In the genomic region with DNA sequence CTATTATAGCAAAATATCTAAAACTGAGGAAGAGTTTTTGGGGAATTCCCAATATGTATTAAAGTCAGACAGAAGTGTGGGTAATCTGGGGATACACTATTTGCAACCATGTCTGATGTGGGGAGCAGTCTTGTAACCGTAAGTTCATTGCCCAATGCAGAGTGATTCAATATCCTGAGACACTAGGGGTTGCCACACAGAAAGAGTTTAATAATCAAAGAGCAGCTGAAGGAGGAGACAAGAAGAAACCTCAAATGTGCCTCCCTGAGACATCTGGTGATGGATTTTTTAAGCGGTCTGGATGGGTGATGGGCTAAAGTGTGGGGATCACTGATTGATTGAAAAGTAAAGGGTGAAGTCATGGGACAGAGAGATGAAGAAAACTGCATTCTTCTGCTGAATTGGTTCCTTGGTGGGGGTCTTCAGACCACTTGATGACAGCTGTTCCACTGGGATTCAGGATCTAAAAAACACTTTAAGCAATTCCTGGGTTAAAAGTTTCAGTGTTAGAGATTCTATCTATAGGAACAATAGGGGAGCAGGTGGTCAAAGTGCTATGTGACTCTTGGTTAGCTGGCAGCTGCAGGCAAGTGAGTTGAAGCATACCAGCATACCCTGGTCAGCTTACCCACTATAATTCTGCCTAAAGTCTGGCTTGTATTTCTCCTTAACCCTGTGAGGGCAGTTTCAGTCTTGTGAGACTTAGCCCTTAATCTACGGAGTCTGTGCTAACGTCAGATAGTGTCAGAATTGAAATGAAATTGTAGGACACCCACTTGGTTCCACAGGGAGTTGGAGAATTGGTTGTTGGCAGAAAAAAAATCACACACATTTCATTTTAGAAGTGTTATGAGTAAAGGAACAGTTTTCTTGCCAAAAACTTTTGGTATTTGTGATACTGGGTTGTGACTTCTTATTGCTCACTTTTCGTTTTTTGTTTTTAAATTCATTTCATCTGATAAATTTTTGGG, we compare ENCODE assay signal across 17 cellular contexts.
A peak's percentile ranks its signal among the peaks of the same experiment; 100 is the strongest.
DNase-seq lines count a peak whose midpoint lies in the region; ATAC-seq and TF ChIP-seq lines count a peak whose summit lies in the region.
"Had no signal": no experiment of that assay in that cellular context is flagged by ENCODE, and none has a peak within 500 bp of the region (broad histone marks: within the 10 kb centered on the region; RNA-seq: fewer than 3 reads in every experiment).

No MANE protein-coding gene starts in this region.

- intact Hi-C loops in CD14-positive monocyte (cut with micrococcal nuclease): no loop called here

- no peak for ATAC-seq in HG03457 (IDR thresholded peaks at IDR 0.05; ENCODE audit: unreplicated experiment)
- ATAC-seq in stimulated activated naive CD8-positive, alpha-beta T cell treated with anti-CD3 and anti-CD28 coated beads, Interleukin-15, Interleukin-2, amounts not matched to agents 100 U/mL and 50 U/mL, for 24 hours: no peak
- no peak for ATAC-seq in GM19351 (IDR thresholded peaks at IDR 0.05; ENCODE audit: unreplicated experiment)
- ATAC-seq: esophagus mucosa, K562 had no signal

- H3K4me1 Mint-ChIP-seq in CD14-positive monocyte: peaks cover 22% of the 10 kb centered on the region
- H3K4me1 Mint-ChIP-seq: activated B cell treated with CpG ODN at 0.5 μM for 24 hours had no signal

- peaks cover 0 to 2% (median 0%) of the 10 kb centered on the region in 7 donors for H3K9me3 Mint-ChIP-seq in CD14-positive monocyte
- H3K9me3 Mint-ChIP-seq: activated B cell treated with CpG ODN at 0.5 μM for 24 hours had no signal

- H3K27ac Mint-ChIP-seq in CD14-positive monocyte: peak overlapping the region; percentile 77 to 86 (median 82)
- H3K27ac Mint-ChIP-seq: activated B cell treated with CpG ODN at 0.5 μM for 24 hours had no signal

- no peaks in the 10 kb centered on the region for H3K36me3 Mint-ChIP-seq in CD14-positive monocyte

- peaks cover 0 to 3% (median 0%) of the 10 kb centered on the region in 3 donors for H3K27me3 Mint-ChIP-seq in CD14-positive monocyte (ENCODE audit: low read depth in 3 of 3)

- no peak for TF ChIP-seq CTCF in CD14-positive monocyte (IDR thresholded peaks at IDR 0.05)

- peak overlapping the region in 1 of 2 donors; percentile 52 for H3K4me3 Mint-ChIP-seq in CD14-positive monocyte
- H3K4me3 Mint-ChIP-seq: activated B cell treated with CpG ODN at 0.5 μM for 24 hours had no signal

- DNase-seq in CD14-positive monocyte (ENCODE audit: low spot score): peak; percentile 51
- DNase-seq in MV-4-11 (lab: John Stamatoyannopoulos, UW): peak; percentile 44
- DNase-seq in amniotic epithelial cell (ENCODE audit: low read depth): peak; percentile 87
- DNase-seq in myocyte (ENCODE audit: low read depth): peak; percentile 95
- no peak for DNase-seq in NCI-H2107 treated with DMSO at 0.1 percent for 48 hours (lab: John Stamatoyannopoulos, UW; ENCODE audit: unreplicated experiment)
- DNase-seq in stimulated activated naive CD8-positive, alpha-beta T cell treated with anti-CD3 and anti-CD28 coated beads, Interleukin-15, Interleukin-2, amounts not matched to agents 100 U/mL and 50 U/mL, for 24 hours: no peak
- DNase-seq: activated B cell treated with CpG ODN at 0.5 μM for 24 hours, activated gamma-delta T cell treated with Interleukin-2 at 50 U/mL for 16 hours, DMS153, dorsolateral prefrontal cortex, NCI-H146, NCI-H510A, T-helper 1 cell had no signal

Comparison
In these comparisons a context has a peak if more than half of its experiments do, and no peak if none do; other contexts are left out.
1. DNase-seq: peak in CD14-positive monocyte (single experiment), MV-4-11 (single experiment), amniotic epithelial cell (single experiment) and myocyte (single experiment); none in NCI-H2107 treated with DMSO at 0.1 percent for 48 hours (single experiment) and stimulated activated naive CD8-positive, alpha-beta T cell treated with anti-CD3 and anti-CD28 coated beads, Interleukin-15, Interleukin-2, amounts not matched to agents 100 U/mL and 50 U/mL, for 24 hours (single experiment).